ENCODE assay signal across 1 cellular context in genomic region chr17:28379814-28380571, GRCh38.
A peak's percentile ranks its signal among the peaks of the same experiment; 100 is the strongest.
TF ChIP-seq lines count a peak whose summit lies in the region.

No MANE protein-coding gene starts in this region.

TF ChIP-seq in PFSK-1, 5 proteins besides CTCF, POLR2A, EP300 and RAD21:
- TF ChIP-seq SIN3A (IDR thresholded peaks at IDR 0.05; ENCODE audit: borderline replicate concordance, insufficient read depth, low read length) = peak; percentile 48; the same call in 1 of the 2 replicates
- TF ChIP-seq REST (IDR thresholded peaks at IDR 0.05; ENCODE audit: insufficient read depth in 1 of 2, low read depth in 2 of 2, low read length in 2 of 2) = peak in 1 of 2 experiments; percentile 67; a peak in 1 of 4 replicates
- peak; percentile 37; the same call in 1 of the 2 replicates for TF ChIP-seq POLR2AphosphoS5 (IDR thresholded peaks at IDR 0.05; ENCODE audit: low read depth, low read length)
- TF ChIP-seq TAF1 (IDR thresholded peaks at IDR 0.05; ENCODE audit: borderline replicate concordance, insufficient read depth, low read length) = no peak
- no peak for TF ChIP-seq FOXP2 (optimal IDR thresholded peaks at IDR 0.05; ENCODE audit: borderline replicate concordance, extremely low read depth, extremely low read length, insufficient read depth)
